Comparison of ENCODE assay signal across 15 cellular contexts in the genomic region with DNA sequence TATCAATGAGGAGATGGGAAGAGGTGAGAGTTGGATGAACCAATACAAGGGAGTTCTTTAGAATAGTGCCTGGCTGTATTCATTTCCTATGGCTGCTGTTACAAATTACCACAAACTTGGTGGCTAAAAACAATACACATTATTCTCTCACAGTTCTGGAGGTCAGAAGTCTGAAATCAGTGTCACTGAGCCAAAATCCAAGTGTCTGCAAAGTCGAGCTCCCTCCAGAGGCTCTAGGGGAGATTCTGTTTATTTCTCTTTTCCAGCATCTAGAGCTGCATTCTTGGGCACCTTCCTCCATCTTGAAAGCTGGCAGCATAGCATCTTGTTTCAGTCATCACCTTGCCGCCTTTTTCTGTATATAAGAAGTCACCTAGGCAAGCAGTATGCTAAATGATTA. TPM values are rescaled to one million over a fixed set of nuclear protein-coding genes. Genes with fewer than 3 reads are reported as not detected.
"Had no signal": no experiment of that assay in that cellular context is flagged by ENCODE, and none has a peak within 500 bp of the region (broad histone marks: within the 10 kb centered on the region; RNA-seq: fewer than 3 reads in every experiment).

No MANE protein-coding gene starts in this region.

RNA-seq across cellular contexts. Expression of a gene that starts 55.7 kb away (rescaled TPM):
- total RNA-seq: activated B cell treated with CpG ODN at 0.5 μM for 24 hours; activated CD4-positive, alpha-beta memory T cell treated with anti-CD3 and anti-CD28 coated beads for 36 hours; activated CD4-positive, alpha-beta T cell treated with anti-CD3 and anti-CD28 coated beads, Interleukin-2, amount 10 ng/mL, durations not matched to agents 24 days and 14 days; activated CD8-positive, alpha-beta memory T cell treated with anti-CD3 and anti-CD28 coated beads for 36 hours; activated CD8-positive, alpha-beta T cell treated with anti-CD3 and anti-CD28 coated beads for 36 hours; activated naive CD8-positive, alpha-beta T cell treated with anti-CD3 and anti-CD28 coated beads, Interleukin-2, amount 10 ng/mL, durations not matched to agents 7 days and 5 days; activated T-cell treated with anti-CD3 and anti-CD28 coated beads, Interleukin-2, amount 50 U/mL, for 4 hours; activated T-cell treated with anti-CD3 and anti-CD28 coated beads, Interleukin-2, amount 50 U/mL, for 72 hours; activated T-helper 1 cell treated with anti-CD3 and anti-CD28 coated beads, Interleukin-12 subunit alpha, Interleukin-12 subunit beta, Interleukin-2, Interleukin-4 antibody, amounts not matched to agents 30 ng/mL and 10 ng/mL and 1 ng/mL, durations not matched to agents 14 hours and 24 hours and 36 hours; activated T-helper 2 cell treated with anti-CD3 and anti-CD28 coated beads, Interferon-gamma antibody, Interleukin-2, Interleukin-4, amounts not matched to agents 10 μg/mL and 5 μg/mL and 100 μg/mL, durations not matched to agents 14 hours and 24 hours and 36 hours; ascending aorta; bronchial epithelial cell; cardiac muscle cell; chondrocyte had no signal
- polyA plus RNA-seq: adipose tissue, cardiac muscle cell had no signal
